In the genomic region with DNA sequence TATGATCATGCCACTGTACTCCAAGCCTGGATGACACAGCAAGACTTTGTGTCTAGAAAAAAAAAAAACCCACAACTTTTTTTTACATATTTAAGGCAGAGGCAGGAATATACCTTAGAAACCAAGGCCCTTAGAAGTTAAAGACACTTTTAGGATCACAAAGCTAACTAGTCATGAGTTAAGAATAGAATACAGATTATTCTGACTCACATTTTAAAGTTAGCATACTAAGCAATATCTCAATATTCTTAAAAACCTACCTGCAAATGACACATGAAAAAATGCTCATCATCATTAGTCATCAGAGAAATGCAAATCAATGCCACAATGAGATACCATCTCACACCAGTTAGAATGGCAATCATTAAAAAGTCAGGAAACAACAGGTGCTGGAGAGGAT, we compare ENCODE assay signal across 21 cellular contexts.
DNase-seq lines count a peak whose midpoint lies in the region; ATAC-seq, FAIRE-seq and TF ChIP-seq lines count a peak whose summit lies in the region.
"Had no signal": no experiment of that assay in that cellular context is flagged by ENCODE, and none has a peak within 500 bp of the region (broad histone marks: within the 10 kb centered on the region; RNA-seq: fewer than 3 reads in every experiment).

No MANE protein-coding gene starts in this region.

- H3K27ac Mint-ChIP-seq in activated naive CD4-positive, alpha-beta T cell treated with anti-CD3 and anti-CD28 coated beads, Interleukin-2, amount 50 U/mL, for 72 hours, result peak overlapping the region in 1 of 2 donors; percentile 22
- H3K27ac Mint-ChIP-seq in activated naive CD4-positive, alpha-beta T cell treated with anti-CD3 and anti-CD28 coated beads for 36 hours, result no peak overlapping the region

- intact Hi-C loops in activated naive CD4-positive, alpha-beta T cell treated with anti-CD3 and anti-CD28 coated beads for 36 hours (cut with micrococcal nuclease), result no loop called here
- intact Hi-C loops in psoas muscle (cut with DNase I), result no loop called here
- intact Hi-C loops in body of pancreas (cut with DNase I), result no loop called here

- no peak for TF ChIP-seq CTCF in bronchial epithelial cell (IDR thresholded peaks at IDR 0.05; ENCODE audit: insufficient read depth, low read length, severe bottlenecking)
- no peak for TF ChIP-seq CTCF in psoas muscle (IDR thresholded peaks at IDR 0.05)
- no peak for TF ChIP-seq CTCF in body of pancreas (IDR thresholded peaks at IDR 0.05)

- H3K4me3 ChIP-seq in bronchial epithelial cell (ENCODE audit: low read depth, low read length) (no peak overlapping the region), psoas muscle (no peak overlapping the region), body of pancreas (no peak overlapping the region)
- H3K4me3 ChIP-seq: MG63 had no signal

- H3K27me3 Mint-ChIP-seq in activated naive CD4-positive, alpha-beta T cell treated with anti-CD3 and anti-CD28 coated beads for 36 hours (ENCODE audit: low read depth), result no peaks in the 10 kb centered on the region

- no peak overlapping the region for H3K4me3 Mint-ChIP-seq in activated naive CD4-positive, alpha-beta T cell treated with anti-CD3 and anti-CD28 coated beads for 36 hours

- H3K36me3 Mint-ChIP-seq in activated naive CD4-positive, alpha-beta T cell treated with anti-CD3 and anti-CD28 coated beads, Interleukin-2, amount 50 U/mL, for 72 hours, result peaks cover 13 to 24% of the 10 kb centered on the region in 2 donors
- peaks cover 43% of the 10 kb centered on the region for H3K36me3 Mint-ChIP-seq in activated naive CD4-positive, alpha-beta T cell treated with anti-CD3 and anti-CD28 coated beads for 36 hours (ENCODE audit: low read depth)

- peaks cover 10% of the 10 kb centered on the region for H3K4me1 Mint-ChIP-seq in activated naive CD4-positive, alpha-beta T cell treated with anti-CD3 and anti-CD28 coated beads for 36 hours (ENCODE audit: low read depth)

- H3K36me3 ChIP-seq in bronchial epithelial cell (ENCODE audit: control insufficient read depth, insufficient read depth, low read length) (no peaks in the 10 kb centered on the region), psoas muscle (ENCODE audit: insufficient read depth in 1 of 2, low read depth in 1 of 2) (no peaks in the 10 kb centered on the region), body of pancreas (replicated peaks in 1 of 2; ENCODE audit: insufficient read depth in 1 of 2, low read depth in 2 of 2) (no peaks in the 10 kb centered on the region)
- H3K36me3 ChIP-seq: MG63 had no signal

- ATAC-seq in activated naive CD4-positive, alpha-beta T cell treated with anti-CD3 and anti-CD28 coated beads, Interleukin-2, amount 50 U/mL, for 72 hours, result peak; percentile 51 to 77
- peak in 3 of 4 donors; percentile 76 to 78 (median 77) for ATAC-seq in psoas muscle
- ATAC-seq in body of pancreas, result no peak
- ATAC-seq: Panc1, Right ventricle myocardium inferior had no signal

- FAIRE-seq in bronchial epithelial cell (lab: Jason Lieb, UNC), result no peak
- FAIRE-seq: GM12892 had no signal

- H3K27me3 ChIP-seq in bronchial epithelial cell (ENCODE audit: control insufficient read depth, insufficient read depth, low read length) (no peaks in the 10 kb centered on the region), psoas muscle (ENCODE audit: insufficient read depth in 3 of 3, low read length in 2 of 3) (no peaks in the 10 kb centered on the region), body of pancreas (no peaks in the 10 kb centered on the region)
- H3K27me3 ChIP-seq: MG63 had no signal

- no peak overlapping the region for H3K27ac ChIP-seq in psoas muscle
- no peak overlapping the region for H3K27ac ChIP-seq in body of pancreas
- H3K27ac ChIP-seq: C4-2B, KMS-11 had no signal

- no peaks in the 10 kb centered on the region for H3K4me1 ChIP-seq in psoas muscle
- no peaks in the 10 kb centered on the region for H3K4me1 ChIP-seq in body of pancreas

- H3K9me3 ChIP-seq in psoas muscle, result no peaks in the 10 kb centered on the region
- H3K9me3 ChIP-seq in body of pancreas, result no peaks in the 10 kb centered on the region
- H3K9me3 ChIP-seq: MG63 had no signal

- DNase-seq in activated naive CD4-positive, alpha-beta T cell treated with anti-CD3 and anti-CD28 coated beads, Interleukin-2, amount 50 U/mL, for 72 hours (ENCODE audit: low spot score in 2 of 2), result no peak
- DNase-seq in activated naive CD4-positive, alpha-beta T cell treated with anti-CD3 and anti-CD28 coated beads for 36 hours, result no peak
- DNase-seq in LHCN-M2 (ENCODE audit: low read depth) (peak; percentile 11), bronchial epithelial cell (ENCODE audit: low read depth) (peak; percentile 72), psoas muscle (no peak), body of pancreas (no peak), glomerular visceral epithelial cell (ENCODE audit: extremely low spot score) (no peak)
- no peak for DNase-seq in central memory CD4-positive, alpha-beta T cell
- DNase-seq: DMS 273 treated with DMSO at 0.1 percent for 48 hours, GOT3, MG63, NCI-H1092, NCI-H146, NCI-H2081 treated with DMSO at 0.1 percent for 48 hours, NCI-H510A, NCI-H774 had no signal

- CTCF ChIA-PET in activated naive CD4-positive, alpha-beta T cell treated with anti-CD3 and anti-CD28 coated beads for 36 hours (lab: Charles Lee), result interaction anchor here (0.9 kb wide), 1 partner anchor 12 kb away, joined by 3 read pairs; no protein-coding TSS in a partner anchor

- H3K9me3 Mint-ChIP-seq in activated naive CD4-positive, alpha-beta T cell treated with anti-CD3 and anti-CD28 coated beads, Interleukin-2, amount 50 U/mL, for 72 hours, result no peaks in the 10 kb centered on the region
- H3K9me3 Mint-ChIP-seq in activated naive CD4-positive, alpha-beta T cell treated with anti-CD3 and anti-CD28 coated beads for 36 hours, result peaks cover 1% of the 10 kb centered on the region

- TF ChIP-seq POLR2A in body of pancreas (IDR thresholded peaks at IDR 0.05), result no peak

Comparison
In these comparisons a context has a peak if more than half of its experiments do, and no peak if none do; other contexts are left out.
1. DNase-seq: peak in LHCN-M2 (single experiment) and bronchial epithelial cell (single experiment); none in activated naive CD4-positive, alpha-beta T cell treated with anti-CD3 and anti-CD28 coated beads, Interleukin-2, amount 50 U/mL, for 72 hours (0 of 2), activated naive CD4-positive, alpha-beta T cell treated with anti-CD3 and anti-CD28 coated beads for 36 hours (single experiment), psoas muscle (0 of 2), body of pancreas (0 of 4), central memory CD4-positive, alpha-beta T cell (single experiment) and glomerular visceral epithelial cell (single experiment).